Comparison of ENCODE assay signal across 17 cellular contexts in the genomic region with DNA sequence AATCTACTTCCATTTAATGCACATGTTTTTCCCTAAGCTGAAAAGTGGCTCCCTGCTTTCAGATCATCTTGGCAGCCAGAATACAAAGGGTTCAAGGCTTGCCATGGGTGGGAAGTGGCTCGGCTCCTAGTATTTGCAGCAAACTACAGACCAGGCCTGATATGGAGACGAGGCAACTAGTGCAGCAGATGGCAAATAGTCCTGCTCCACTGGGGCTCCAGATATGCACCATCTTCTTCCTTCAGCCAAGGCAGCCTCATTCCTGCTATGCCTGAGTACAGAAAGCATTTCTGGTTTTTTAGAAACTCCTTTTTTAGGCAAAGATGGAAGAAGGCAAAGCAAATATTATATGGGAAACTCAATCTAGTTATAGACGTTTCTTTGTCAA. TPM values are rescaled to one million over a fixed set of nuclear protein-coding genes. Genes with fewer than 3 reads are reported as not detected.
DNase-seq lines count a peak whose midpoint lies in the region; ATAC-seq and TF ChIP-seq lines count a peak whose summit lies in the region.
"Had no signal": no experiment of that assay in that cellular context is flagged by ENCODE, and none has a peak within 500 bp of the region (broad histone marks: within the 10 kb centered on the region; RNA-seq: fewer than 3 reads in every experiment).

No MANE protein-coding gene starts in this region.

- WGBS in suprapubic skin = 96% methylated on average over 3 of the region's 3 CpGs

- H3K9me3 ChIP-seq in suprapubic skin = no peaks in the 10 kb centered on the region

- H3K36me3 Mint-ChIP-seq in nephron progenitor cell (ENCODE audit: low read depth) (no peaks in the 10 kb centered on the region), immature natural killer cell (peaks cover 0 to 6% (median 4%) of the 10 kb centered on the region in 3 donors)

- no peak overlapping the region for H3K4me3 Mint-ChIP-seq in nephron progenitor cell
- no peak overlapping the region for H3K4me3 Mint-ChIP-seq in immature natural killer cell
- H3K4me3 Mint-ChIP-seq: B cell; CD4-positive, alpha-beta T cell; H9 had no signal

- no peaks in the 10 kb centered on the region for H3K4me1 ChIP-seq in suprapubic skin

- TF ChIP-seq EP300 in suprapubic skin (IDR thresholded peaks at IDR 0.05) = no peak

- H3K27me3 ChIP-seq in suprapubic skin = no peaks in the 10 kb centered on the region

- no peak for TF ChIP-seq POLR2A in suprapubic skin (IDR thresholded peaks at IDR 0.05)

- H3K36me3 ChIP-seq in suprapubic skin = peaks cover 2% of the 10 kb centered on the region

- H3K27me3 Mint-ChIP-seq in nephron progenitor cell (ENCODE audit: low read depth, poor library complexity) = peaks cover 4% of the 10 kb centered on the region
- H3K27me3 Mint-ChIP-seq in immature natural killer cell (ENCODE audit: low read depth in 3 of 3) = no peaks in the 10 kb centered on the region
- H3K27me3 Mint-ChIP-seq: B cell; CD4-positive, alpha-beta T cell had no signal

- DNase-seq in G401 (ENCODE audit: low spot score) (peak; percentile 86), NCI-H446 treated with DMSO at 0.1 percent for 48 hours (lab: John Stamatoyannopoulos, UW) (peak; percentile 49), cerebellum (ENCODE audit: low spot score) (peak; percentile 72), nephron progenitor cell (no peak), suprapubic skin (ENCODE audit: low spot score in 2 of 2) (no peak), immature natural killer cell (no peak)
- DNase-seq: Calu3; CD4-positive, alpha-beta T cell; DMS153; DMS79 treated with DMSO at 0.1 percent for 48 hours; EL; GDM1; GOT3; H9 had no signal

- ATAC-seq in GM19463 (IDR thresholded peaks at IDR 0.05; ENCODE audit: unreplicated experiment) = no peak

- TF ChIP-seq CTCF in nephron progenitor cell (IDR thresholded peaks at IDR 0.05) (no peak), suprapubic skin (IDR thresholded peaks at IDR 0.05) (no peak)

- H3K4me1 Mint-ChIP-seq in nephron progenitor cell (peaks cover 30% of the 10 kb centered on the region), immature natural killer cell (peaks cover 25% of the 10 kb centered on the region in 2 donors)

- no peaks in the 10 kb centered on the region for H3K9me3 Mint-ChIP-seq in nephron progenitor cell
- no peaks in the 10 kb centered on the region for H3K9me3 Mint-ChIP-seq in immature natural killer cell
- H3K9me3 Mint-ChIP-seq: CD4-positive, alpha-beta T cell; H9 had no signal

- H3K27ac Mint-ChIP-seq in nephron progenitor cell = peak overlapping the region; percentile 58
- no peak overlapping the region for H3K27ac Mint-ChIP-seq in immature natural killer cell
- H3K27ac Mint-ChIP-seq: CD4-positive, alpha-beta T cell; H9 had no signal

- in situ Hi-C loops in G401 (cut with HindIII; ENCODE audit: low sequenced_read_pairs) = no loop called here

- no peak overlapping the region for H3K27ac ChIP-seq in suprapubic skin

- H3K4me3 ChIP-seq in suprapubic skin = no peak overlapping the region

RNA-seq across cellular contexts. Expression of a gene that starts 23.9 kb away (rescaled TPM):
- total RNA-seq in G401 (2014; rRNA removed; shearing (Covaris generic)) = 0.10 and 0.12 TPM in 2 replicates
- total RNA-seq in cerebellum (21.4 TPM), suprapubic skin (under 1 TPM in 3 of 4 donors, not detected in 1; 0.16 to 0.57 (median 0.21) TPM)
- under 1 TPM in 2 of 3 donors, not detected in 1; 0.08 to 0.36 TPM for polyA plus RNA-seq in immature natural killer cell
- total RNA-seq: Calu3, HT-29 had no signal

Comparison
In these comparisons a context has a peak if more than half of its experiments do, and no peak if none do; other contexts are left out.
1. DNase-seq: peak in G401 (single experiment), NCI-H446 treated with DMSO at 0.1 percent for 48 hours (single experiment) and cerebellum (single experiment); none in nephron progenitor cell (single experiment), suprapubic skin (0 of 2) and immature natural killer cell (0 of 3).
2. RNA of a gene that starts 23.9 kb away (total RNA-seq): 21.4 TPM in cerebellum (single experiment); 0.16 to 0.57 TPM in suprapubic skin and 0.10 to 0.12 TPM in G401; every median in the first group is over 10 times any median in the second.